ENCODE assay signal across 7 cellular contexts in the genomic region with DNA sequence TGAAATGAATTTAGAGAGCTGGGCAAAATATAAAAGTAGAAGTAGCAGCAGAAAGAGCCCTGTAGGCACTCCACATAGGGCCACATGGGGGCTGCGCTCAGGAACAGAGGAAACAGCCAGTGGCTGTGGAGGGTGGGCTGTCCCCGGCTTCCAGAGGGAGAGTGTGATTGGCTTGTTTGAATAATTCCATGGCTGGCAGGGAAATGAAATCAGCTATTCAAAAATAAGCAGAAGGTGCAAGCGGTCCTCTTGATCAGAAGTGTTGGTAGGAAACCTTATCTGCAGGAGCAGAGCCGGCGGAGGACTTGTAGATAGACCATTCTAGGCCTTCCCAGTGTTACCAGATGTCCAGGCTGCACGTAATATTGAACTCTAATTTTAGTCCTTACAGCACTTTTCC. TPM values are rescaled to one million over a fixed set of nuclear protein-coding genes. Genes with fewer than 3 reads are reported as not detected.
DNase-seq lines count a peak whose midpoint lies in the region; ATAC-seq and TF ChIP-seq lines count a peak whose summit lies in the region.
"Not testable (repeated sequence)": the region's sequence is repeated elsewhere in the genome, so short reads cannot be mapped to it uniquely, and the experiment has no call there.

No MANE protein-coding gene starts in this region.

- not testable (repeated sequence) for TF ChIP-seq POLR2A in esophagus muscularis mucosa (IDR thresholded peaks at IDR 0.05; ENCODE audit: low read depth)

- not testable (repeated sequence) for H3K9me3 ChIP-seq in CD4-positive, alpha-beta memory T cell (ENCODE audit: control insufficient read depth in 1 of 2, low read length in 2 of 2); esophagus muscularis mucosa
- H3K9me3 ChIP-seq in left ventricle myocardium inferior (replicated peaks), result peaks cover 12% of the 10 kb centered on the region

- WGBS in esophagus muscularis mucosa, result over 99% methylated on average over 6 of the region's 6 CpGs

- TF ChIP-seq CTCF in activated B cell treated with CpG ODN at 0.5 μM for 24 hours (IDR thresholded peaks at IDR 0.05); esophagus muscularis mucosa (IDR thresholded peaks at IDR 0.05): not testable (repeated sequence)
- peak; percentile 13 for TF ChIP-seq CTCF in left ventricle myocardium inferior (IDR thresholded peaks at IDR 0.05; ENCODE audit: borderline replicate concordance)

- not testable (repeated sequence) for H3K4me3 ChIP-seq in CD4-positive, alpha-beta memory T cell (ENCODE audit: low read length in 2 of 2); esophagus muscularis mucosa; left ventricle myocardium inferior

- H3K36me3 Mint-ChIP-seq in CD4-positive, alpha-beta memory T cell, result peaks cover 84 to 86% of the 10 kb centered on the region in 2 donors
- H3K36me3 Mint-ChIP-seq in T-cell, result peaks cover 82% of the 10 kb centered on the region
- peaks cover 90% of the 10 kb centered on the region for H3K36me3 Mint-ChIP-seq in activated B cell treated with CpG ODN at 0.5 μM for 24 hours (ENCODE audit: low read depth)
- H3K36me3 Mint-ChIP-seq in activated naive CD4-positive, alpha-beta T cell treated with anti-CD3 and anti-CD28 coated beads, Interleukin-2, amount 50 U/mL, for 72 hours, result peaks cover 45 to 65% of the 10 kb centered on the region in 2 donors
- H3K36me3 Mint-ChIP-seq in naive thymus-derived CD8-positive, alpha-beta T cell, result peaks cover 26 to 90% (median 60%) of the 10 kb centered on the region in 3 donors

- not testable (repeated sequence) for H3K4me1 ChIP-seq in CD4-positive, alpha-beta memory T cell (ENCODE audit: insufficient read depth, low read length); esophagus muscularis mucosa; left ventricle myocardium inferior

- not testable (repeated sequence) for H3K4me1 Mint-ChIP-seq in CD4-positive, alpha-beta memory T cell; T-cell; activated B cell treated with CpG ODN at 0.5 μM for 24 hours; naive thymus-derived CD8-positive, alpha-beta T cell

- POLR2A ChIA-PET in CD4-positive, alpha-beta memory T cell (lab: Charles Lee; ENCODE audit: partially characterized antibody), result interaction anchor here (1.4 kb wide), 1 partner anchor 72 kb away, joined by 3 read pairs; the partner anchor contains the start of gene SP140L
- POLR2A ChIA-PET in T-cell (lab: Charles Lee); activated B cell treated with CpG ODN at 0.5 μM for 24 hours (lab: Charles Lee); naive thymus-derived CD8-positive, alpha-beta T cell (lab: Charles Lee): not testable (repeated sequence)

- not testable (repeated sequence) for H3K27me3 ChIP-seq in CD4-positive, alpha-beta memory T cell (ENCODE audit: insufficient read depth, low read length); esophagus muscularis mucosa; left ventricle myocardium inferior (ENCODE audit: low read depth)

- not testable (repeated sequence) for H3K27ac ChIP-seq in CD4-positive, alpha-beta memory T cell (ENCODE audit: low read depth, low read length); esophagus muscularis mucosa (replicated peaks in 1 of 4)
- peak overlapping the region; percentile 43 for H3K27ac ChIP-seq in left ventricle myocardium inferior (replicated peaks)

- intact Hi-C loops in CD4-positive, alpha-beta memory T cell (cut with micrococcal nuclease); activated B cell treated with CpG ODN at 0.5 μM for 24 hours (cut with micrococcal nuclease); esophagus muscularis mucosa (cut with DNase I); left ventricle myocardium inferior (cut with micrococcal nuclease): not testable (repeated sequence)

- H3K4me3 Mint-ChIP-seq in CD4-positive, alpha-beta memory T cell; T-cell; activated B cell treated with CpG ODN at 0.5 μM for 24 hours; naive thymus-derived CD8-positive, alpha-beta T cell: not testable (repeated sequence)

- CTCF ChIA-PET in CD4-positive, alpha-beta memory T cell (lab: Charles Lee; ENCODE audit: partially characterized antibody), result interaction anchor here (1.0 kb wide), 1 partner anchor 181 kb away, joined by 3 read pairs; no protein-coding TSS in a partner anchor
- CTCF ChIA-PET in T-cell (lab: Charles Lee), result not testable (repeated sequence)
- CTCF ChIA-PET in activated B cell treated with CpG ODN at 0.5 μM for 24 hours (lab: Charles Lee), result interaction anchor here (1.0 kb wide), 1 partner anchor 15 kb away, joined by 3 read pairs; no protein-coding TSS in a partner anchor

- peaks cover 46% of the 10 kb centered on the region for H3K36me3 ChIP-seq in CD4-positive, alpha-beta memory T cell (ENCODE audit: insufficient read depth, low read length)
- H3K36me3 ChIP-seq in esophagus muscularis mucosa (peaks cover 0 to 58% (median 35%) of the 10 kb centered on the region in 4 donors), left ventricle myocardium inferior (peaks cover 45% of the 10 kb centered on the region)

- not testable (repeated sequence) for DNase-seq in CD4-positive, alpha-beta memory T cell; T-cell; activated B cell treated with CpG ODN at 0.5 μM for 24 hours; activated naive CD4-positive, alpha-beta T cell treated with anti-CD3 and anti-CD28 coated beads, Interleukin-2, amount 50 U/mL, for 72 hours (ENCODE audit: low spot score in 2 of 2); left ventricle myocardium inferior; naive thymus-derived CD8-positive, alpha-beta T cell
- peak; percentile 84 for DNase-seq in esophagus muscularis mucosa (ENCODE audit: extremely low spot score)

- not testable (repeated sequence) for ATAC-seq in T-cell (replicated peaks in 1 of 4); activated B cell treated with CpG ODN at 0.5 μM for 24 hours (ENCODE audit: low read depth); activated naive CD4-positive, alpha-beta T cell treated with anti-CD3 and anti-CD28 coated beads, Interleukin-2, amount 50 U/mL, for 72 hours; naive thymus-derived CD8-positive, alpha-beta T cell

- peak overlapping the region in 5 of 7 donors; percentile 37 to 79 (median 54) for H3K27ac Mint-ChIP-seq in CD4-positive, alpha-beta memory T cell
- H3K27ac Mint-ChIP-seq in T-cell (peak overlapping the region; percentile 61 to 66), activated B cell treated with CpG ODN at 0.5 μM for 24 hours (peak overlapping the region; percentile 42)
- peak overlapping the region; percentile 39 to 64 for H3K27ac Mint-ChIP-seq in activated naive CD4-positive, alpha-beta T cell treated with anti-CD3 and anti-CD28 coated beads, Interleukin-2, amount 50 U/mL, for 72 hours
- H3K27ac Mint-ChIP-seq in naive thymus-derived CD8-positive, alpha-beta T cell, result peak overlapping the region in 6 of 10 donors; percentile 35 to 80 (median 60)

- not testable (repeated sequence) for TF ChIP-seq EP300 in esophagus muscularis mucosa (IDR thresholded peaks at IDR 0.05)

- H3K27me3 Mint-ChIP-seq in CD4-positive, alpha-beta memory T cell; T-cell; activated B cell treated with CpG ODN at 0.5 μM for 24 hours; naive thymus-derived CD8-positive, alpha-beta T cell: not testable (repeated sequence)

- not testable (repeated sequence) for H3K9me3 Mint-ChIP-seq in CD4-positive, alpha-beta memory T cell; T-cell; activated B cell treated with CpG ODN at 0.5 μM for 24 hours; activated naive CD4-positive, alpha-beta T cell treated with anti-CD3 and anti-CD28 coated beads, Interleukin-2, amount 50 U/mL, for 72 hours
- peaks cover 0 to 21% (median 0%) of the 10 kb centered on the region in 9 donors for H3K9me3 Mint-ChIP-seq in naive thymus-derived CD8-positive, alpha-beta T cell

RNA-seq across cellular contexts. Expression of gene SP100, which starts 17.3 kb away (rescaled TPM):
- total RNA-seq in CD4-positive, alpha-beta memory T cell, result 100 to 1,000 TPM; 210 to 226 TPM
- polyA plus RNA-seq in CD4-positive, alpha-beta memory T cell, result 100 to 1,000 TPM; 101 to 222 TPM
- total RNA-seq in T-cell (100 to 1,000 TPM; 188 to 271 (median 217) TPM), activated B cell treated with CpG ODN at 0.5 μM for 24 hours (369 and 433 TPM in 2 replicates), esophagus muscularis mucosa (10 to 100 TPM; 83.8 to 95.5 (median 92.1) TPM), left ventricle myocardium inferior (76.9 TPM)
- 100 to 1,000 TPM; 139 to 220 TPM for total RNA-seq in activated naive CD4-positive, alpha-beta T cell treated with anti-CD3 and anti-CD28 coated beads, Interleukin-2, amount 50 U/mL, for 72 hours
- total RNA-seq in naive thymus-derived CD8-positive, alpha-beta T cell, result 100 to 1,000 TPM; 209 to 221 TPM
- 100 to 1,000 TPM in 1 of 3 donors, 10 to 100 TPM in 2; 81.0 to 174 (median 91.1) TPM for polyA plus RNA-seq in naive thymus-derived CD8-positive, alpha-beta T cell
